13 cellular contexts compared by ENCODE assay signal in genomic region chr5:65882278-65882677, GRCh38. TPM values are rescaled to one million over a fixed set of nuclear protein-coding genes. Genes with fewer than 3 reads are reported as not detected.
A peak's percentile ranks its signal among the peaks of the same experiment; 100 is the strongest.
DNase-seq lines count a peak whose midpoint lies in the region; ATAC-seq, FAIRE-seq and TF ChIP-seq lines count a peak whose summit lies in the region.
"Had no signal": no experiment of that assay in that cellular context is flagged by ENCODE, and none has a peak within 500 bp of the region (broad histone marks: within the 10 kb centered on the region; RNA-seq: fewer than 3 reads in every experiment).

No MANE protein-coding gene starts in this region.

- no peak overlapping the region for H3K4me2 ChIP-seq in H1 (ENCODE audit: insufficient read depth in 1 of 2, low read depth in 2 of 2, low read length in 2 of 2)
- H3K4me2 ChIP-seq: BLaER1 treated with 17β-estradiol and CSF1 and Interleukin-3, amounts not matched to agents 10 nM and 100 nM had no signal

- no peak for ATAC-seq in HG03571 (IDR thresholded peaks at IDR 0.05; ENCODE audit: unreplicated experiment)
- ATAC-seq: CD8-positive, alpha-beta T cell; GM12878 had no signal

- POLR2A ChIA-PET in H1 (lab: Charles Lee; ENCODE audit: partially characterized antibody), result no interaction called here

- H3K4me1 ChIP-seq in H1 (replicated peaks in 1 of 4; ENCODE audit: control insufficient read depth in 3 of 4, insufficient read depth in 4 of 4, low read length in 3 of 4), result peaks cover 0 to 2% (median 0%) of the 10 kb centered on the region in 4 experiments; a peak in 1 of 7 replicates
- H3K4me1 ChIP-seq: HAP-1 had no signal

- H2BK5ac ChIP-seq in H1 (ENCODE audit: low read depth, low read length), result no peak overlapping the region

- H3K79me2 ChIP-seq in H1 (ENCODE audit: control insufficient read depth in 1 of 2, insufficient read depth in 2 of 2, low read length in 2 of 2), result no peaks in the 10 kb centered on the region

- H2BK12ac ChIP-seq in H1 (ENCODE audit: low read depth, low read length), result no peak overlapping the region

- H3K4me3 ChIP-seq in H1 (ENCODE audit: extremely low read depth in 1 of 4, insufficient read depth in 2 of 4, low read depth in 3 of 4, low read length in 4 of 4), result no peak overlapping the region
- H3K4me3 ChIP-seq: BLaER1 treated with 17β-estradiol and CSF1 and Interleukin-3, amounts not matched to agents 10 nM and 100 nM; GM12878; HAP-1 had no signal

- H3K4ac ChIP-seq in H1 (replicated peaks; ENCODE audit: insufficient read length, low read depth, low read length), result no peak overlapping the region

- H2BK120ac ChIP-seq in H1 (replicated peaks; ENCODE audit: low read depth, low read length), result no peak overlapping the region

- TF ChIP-seq EP300 in H1 (IDR thresholded peaks at IDR 0.05; ENCODE audit: borderline replicate concordance in 1 of 2, low read depth in 2 of 2, low read length in 2 of 2), result no peak

- no peak overlapping the region for H3K9ac ChIP-seq in H1 (replicated peaks in 1 of 4; ENCODE audit: extremely low read depth in 1 of 4, low read depth in 3 of 4, low read length in 3 of 4)
- H3K9ac ChIP-seq: BLaER1 treated with 17β-estradiol and CSF1 and Interleukin-3, amounts not matched to agents 10 nM and 100 nM had no signal

- peaks cover 1% of the 10 kb centered on the region; the same call in 1 of the 2 replicates for H3K23me2 ChIP-seq in H1 (ENCODE audit: low read depth, low read length)

- FAIRE-seq in H1 (lab: Jason Lieb, UNC), result no peak
- FAIRE-seq: GM12878 had no signal

- no peak for TF ChIP-seq RAD21 in H1 (IDR thresholded peaks at IDR 0.05 in 1 of 2, conservative IDR thresholded peaks at IDR 0.05 in 1 of 2; ENCODE audit: low read depth in 2 of 2, low read length in 2 of 2)

- TF ChIP-seq POLR2A in H1 (IDR thresholded peaks at IDR 0.05; ENCODE audit: control extremely low read depth in 1 of 2, low read depth in 2 of 2, low read length in 2 of 2), result no peak

- H2BK20ac ChIP-seq in H1 (ENCODE audit: low read length), result no peak overlapping the region

- no peak overlapping the region for H4K5ac ChIP-seq in H1 (ENCODE audit: insufficient read length, low read depth, low read length)

- H3K9me3 ChIP-seq in H1 (ENCODE audit: insufficient read depth in 2 of 2, low read depth in 1 of 2, low read length in 1 of 2), result no peaks in the 10 kb centered on the region
- H3K9me3 ChIP-seq: HAP-1 had no signal

- no peak overlapping the region for H3K23ac ChIP-seq in H1 (ENCODE audit: insufficient read length)

- no peak overlapping the region for H2AFZ ChIP-seq in H1 (ENCODE audit: low read length)

- H3K27ac ChIP-seq in H1 (ENCODE audit: low read depth, low read length) (no peak overlapping the region), substantia nigra (ENCODE audit: low read depth, low read length, poor library complexity, severe bottlenecking) (peak overlapping the region; percentile 19)
- H3K27ac ChIP-seq: BLaER1 treated with 17β-estradiol and CSF1 and Interleukin-3, amounts not matched to agents 10 nM and 100 nM had no signal

- no peak overlapping the region for H3K14ac ChIP-seq in H1 (ENCODE audit: insufficient read length)

- CTCF ChIA-PET in H1 (lab: Charles Lee; ENCODE audit: partially characterized antibody), result no interaction called here

- H4K8ac ChIP-seq in H1 (ENCODE audit: extremely low read depth, insufficient read depth, low read length), result no peak overlapping the region

- WGBS in H1 (ENCODE audit: extremely low coverage in 1 of 2, insufficient coverage in 1 of 2, insufficient read length in 1 of 2, insufficient replicate concordance in 2 of 2, low coverage in 1 of 2, low lambda C conversion rate in 2 of 2, missing lambda C conversion rate in 1 of 2), 2 experiments, result 60% methylated on average over 2 of the region's 2 CpGs; no CpG with 5 or more reads in 1 of the 2 experiments

- H3K18ac ChIP-seq in H1 (ENCODE audit: extremely low read depth, low read length), result no peak overlapping the region

- no peaks in the 10 kb centered on the region for H3K36me3 ChIP-seq in H1 (ENCODE audit: control insufficient read depth in 2 of 4, insufficient read depth in 4 of 4, low read length in 3 of 4)
- H3K36me3 ChIP-seq: BLaER1 treated with 17β-estradiol and CSF1 and Interleukin-3, amounts not matched to agents 10 nM and 100 nM; HAP-1 had no signal

- no peaks in the 10 kb centered on the region for H4K20me1 ChIP-seq in H1 (replicated peaks in 1 of 2; ENCODE audit: control insufficient read depth in 1 of 2, insufficient read depth in 2 of 2, low read length in 2 of 2)
- H4K20me1 ChIP-seq: BLaER1 treated with 17β-estradiol and CSF1 and Interleukin-3, amounts not matched to agents 10 nM and 100 nM had no signal

- no peak overlapping the region for H2AK5ac ChIP-seq in H1 (ENCODE audit: low read depth, low read length)

- no peak overlapping the region for H3K56ac ChIP-seq in H1 (replicated peaks; ENCODE audit: insufficient read length, low read depth, low read length)

- H2BK15ac ChIP-seq in H1 (ENCODE audit: low read length), result no peak overlapping the region

- no peaks in the 10 kb centered on the region for H3K27me3 ChIP-seq in H1 (replicated peaks in 1 of 4; ENCODE audit: control insufficient read depth in 3 of 4, extremely low read depth in 1 of 4, insufficient read depth in 3 of 4, low read length in 3 of 4)
- H3K27me3 ChIP-seq: BLaER1 treated with 17β-estradiol and CSF1 and Interleukin-3, amounts not matched to agents 10 nM and 100 nM had no signal

- no peak overlapping the region for H4K91ac ChIP-seq in H1 (replicated peaks; ENCODE audit: insufficient read length, low read length)

- no peak for TF ChIP-seq CTCF in H1 (IDR thresholded peaks at IDR 0.05; ENCODE audit: control extremely low read depth in 1 of 3, insufficient read depth in 1 of 3, low read depth in 1 of 3, low read length in 3 of 3)

- DNase-seq in EH (ENCODE audit: low read depth), result peak; percentile 27
- peak; percentile 40 for DNase-seq in OCI-M1 (lab: John Stamatoyannopoulos, UW)
- no peak for DNase-seq in H1 (ENCODE audit: low read depth in 1 of 2, low spot score in 2 of 2)
- DNase-seq in substantia nigra (lab: John Stamatoyannopoulos, UW), result no peak
- DNase-seq in iPS-NIHi7 (ENCODE audit: extremely low spot score), result no peak
- DNase-seq: Calu3; CD8-positive, alpha-beta T cell; DMS79 treated with DMSO at 0.1 percent for 48 hours; EL had no signal

- H3K79me1 ChIP-seq in H1 (ENCODE audit: low read depth, low read length), result no peaks in the 10 kb centered on the region

TF ChIP-seq in H1, 55 proteins besides CTCF, POLR2A, EP300 and RAD21:
- TF ChIP-seq JUND (IDR thresholded peaks at IDR 0.05; ENCODE audit: low read length) (no peak), PHF8 (conservative IDR thresholded peaks at IDR 0.05; ENCODE audit: low read depth, low read length) (no peak), SP1 (IDR thresholded peaks at IDR 0.05; ENCODE audit: low read depth, low read length) (no peak), FOSL1 (IDR thresholded peaks at IDR 0.05; ENCODE audit: insufficient read depth, low read depth, low read length) (no peak), CEBPB (IDR thresholded peaks at IDR 0.05; ENCODE audit: low read depth, low read length) (0 out of 2 replicates have a peak, but pooled peaks have one; percentile 5)
- TF ChIP-seq, protein P1, sequence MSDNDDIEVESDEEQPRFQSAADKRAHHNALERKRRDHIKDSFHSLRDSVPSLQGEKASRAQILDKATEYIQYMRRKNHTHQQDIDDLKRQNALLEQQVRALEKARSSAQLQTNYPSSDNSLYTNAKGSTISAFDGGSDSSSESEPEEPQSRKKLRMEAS (IDR thresholded peaks at IDR 0.05), result no peak

RNA-seq across cellular contexts. Expression of gene ERBIN, which starts 44.1 kb away (rescaled TPM):
- total RNA-seq in H1 (2021; fragmentation: NEBNext Ultra II Directional; extraction: Animal tissue kit (Norgen Biotek cat#: 25700)), result 28.5 and 33.2 TPM in 2 replicates
- polyA plus RNA-seq in H1 (2011; rRNA removed), result 3.3 and 7.7 TPM in 2 replicates
- polyA plus RNA-seq in H1 (2011; cell fraction: cytosol; rRNA removed), result 8.6 TPM
- polyA plus RNA-seq in H1 (2011; cell fraction: nucleus; rRNA removed), result 11.3 TPM
- 8.0 to 15.1 TPM (median 10.2 TPM) in 4 replicates for polyA plus RNA-seq in H1 (2012, experiment 1 of 2)
- polyA plus RNA-seq in H1 (2012, experiment 2 of 2), result 1.3 TPM
- polyA plus RNA-seq in H1 (2013, experiment 1 of 2), result 19.5 TPM
- polyA plus RNA-seq in H1 (2013, experiment 2 of 2), result 22.3 TPM
- 20.1 and 33.7 TPM in 2 replicates for polyA minus RNA-seq in H1 (2011; rRNA and poly(A)+ RNA removed)
- 17.0 TPM for polyA minus RNA-seq in H1 (2011; cell fraction: cytosol; rRNA and poly(A)+ RNA removed)
- polyA minus RNA-seq in H1 (2011; cell fraction: nucleus; rRNA and poly(A)+ RNA removed), result 127 TPM

Comparison
In these comparisons a context has a peak if more than half of its experiments do, and no peak if none do; other contexts are left out.
1. DNase-seq: peak in EH (single experiment) and OCI-M1 (single experiment); none in H1 (0 of 2), substantia nigra (0 of 49) and iPS-NIHi7 (single experiment).